Comparison of ENCODE assay signal across 1 cellular context in the genomic region with DNA sequence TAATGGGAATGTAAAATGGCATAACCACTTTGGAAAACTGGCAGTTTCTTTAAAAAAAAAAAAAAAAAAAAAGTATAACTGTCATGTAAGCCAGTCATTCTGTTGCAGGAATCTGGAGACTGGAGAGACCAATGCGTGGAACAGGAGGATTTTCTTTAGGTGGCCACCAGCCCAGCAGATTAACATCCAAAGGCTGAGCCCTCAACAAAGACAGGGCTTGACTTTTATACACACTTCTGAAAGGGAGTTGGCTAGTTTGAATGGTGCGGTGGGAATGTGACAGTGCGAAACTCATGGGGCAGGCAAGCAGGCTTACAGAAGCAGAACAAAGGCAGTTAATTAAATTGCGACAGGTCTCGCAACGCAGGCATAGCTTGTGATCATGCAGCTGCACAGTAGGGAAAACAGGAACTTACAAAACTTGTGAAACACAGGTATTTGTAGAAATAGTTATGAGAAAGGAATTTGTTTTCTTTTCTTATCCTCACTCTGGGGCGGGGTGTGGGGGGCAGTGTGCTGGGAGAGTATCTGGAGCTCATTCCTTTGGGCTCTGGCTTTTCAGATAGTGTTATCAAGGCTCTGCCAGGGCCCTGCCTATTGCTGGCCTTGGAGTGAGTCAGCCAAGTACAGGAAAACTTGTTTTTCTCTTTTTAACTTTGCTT.
TF ChIP-seq lines count a peak whose summit lies in the region.

No MANE protein-coding gene starts in this region.

TF ChIP-seq in K562, 482 proteins besides CTCF, POLR2A, EP300 and RAD21 (continued from another document and continues in another):
- TF ChIP-seq ZNF445 (CRISPR knock-in tag; IDR thresholded peaks at IDR 0.05; ENCODE audit: low read depth) (no peak), ZNF134 (CRISPR knock-in tag; conservative IDR thresholded peaks at IDR 0.05) (no peak; the same call in 1 of the 2 replicates), MTA3 (IDR thresholded peaks at IDR 0.05; ENCODE audit: borderline replicate concordance) (peak; percentile 87; the same call in 1 of the 2 replicates), ARHGAP35 (IDR thresholded peaks at IDR 0.05; ENCODE audit: partially characterized antibody) (no peak), GTF2F1 (IDR thresholded peaks at IDR 0.05; ENCODE audit: low read depth, low read length) (no peak), PML (IDR thresholded peaks at IDR 0.05; ENCODE audit: low read length) (peak; percentile 96), HDAC1 (IDR thresholded peaks at IDR 0.05) (peak in 1 of 2 experiments; percentile 64; a peak in 2 of 4 replicates), HMG20A (CRISPR knock-in tag; conservative IDR thresholded peaks at IDR 0.05) (no peak), SAP30 (IDR thresholded peaks at IDR 0.05; ENCODE audit: borderline replicate concordance, insufficient read depth, low read depth, low read length, poor library complexity, severe bottlenecking) (no peak), DIDO1 (tag; IDR thresholded peaks at IDR 0.05; ENCODE audit: low read depth) (no peak), SMARCA5 (IDR thresholded peaks at IDR 0.05) (peak; percentile 65; the same call in 1 of the 2 replicates), HDAC2 (IDR thresholded peaks at IDR 0.05) (no peak; the same call in 1 of the 2 replicates), ZNF41 (CRISPR knock-in tag; conservative IDR thresholded peaks at IDR 0.05) (no peak; the same call in 1 of the 2 replicates), TCF7 (IDR thresholded peaks at IDR 0.05; ENCODE audit: borderline replicate concordance) (no peak), ADNP (tag; IDR thresholded peaks at IDR 0.05) (peak; percentile 50; the same call in 1 of the 2 replicates), ZNF584 (CRISPR knock-in tag; IDR thresholded peaks at IDR 0.05; ENCODE audit: low read depth) (no peak), BACH1 (tag; IDR thresholded peaks at IDR 0.05) (0 out of 2 replicates have a peak, but pooled peaks have one; percentile 68), NFRKB (IDR thresholded peaks at IDR 0.05; ENCODE audit: low read depth) (no peak), MCM5 (IDR thresholded peaks at IDR 0.05; ENCODE audit: low read depth) (no peak), ETV1 (tag; conservative IDR thresholded peaks at IDR 0.05; ENCODE audit: low read depth) (peak; percentile 77), ASH1L (IDR thresholded peaks at IDR 0.05; ENCODE audit: borderline replicate concordance, low read depth, partially characterized antibody) (no peak), NRF1 (conservative IDR thresholded peaks at IDR 0.05 in 1 of 2, IDR thresholded peaks at IDR 0.05 in 1 of 2) (peak; percentile 48 to 64; a peak in 3 of 4 replicates), ZC3H8 (IDR thresholded peaks at IDR 0.05) (no peak), ZNF224 (CRISPR knock-in tag; IDR thresholded peaks at IDR 0.05) (no peak), POLR2AphosphoS2 (IDR thresholded peaks at IDR 0.05; ENCODE audit: low read length) (no peak), ZKSCAN3 (CRISPR knock-in tag; IDR thresholded peaks at IDR 0.05) (no peak), CAMTA2 (CRISPR knock-in tag; conservative IDR thresholded peaks at IDR 0.05) (no peak), HNRNPUL1 (IDR thresholded peaks at IDR 0.05; ENCODE audit: low read length) (no peak), CCAR2 (IDR thresholded peaks at IDR 0.05; ENCODE audit: low read depth, low read length) (no peak), SIX5 (IDR thresholded peaks at IDR 0.05; ENCODE audit: borderline replicate concordance in 1 of 2, insufficient read depth in 1 of 2, low read depth in 1 of 2, low read length in 2 of 2) (no peak), RB1 (IDR thresholded peaks at IDR 0.05; ENCODE audit: low read depth) (no peak), RBM14 (IDR thresholded peaks at IDR 0.05; ENCODE audit: borderline replicate concordance, insufficient read depth, low read depth, low read length) (no peak), ATF7 (IDR thresholded peaks at IDR 0.05) (peak; percentile 84)
- TF ChIP-seq, protein P1, sequence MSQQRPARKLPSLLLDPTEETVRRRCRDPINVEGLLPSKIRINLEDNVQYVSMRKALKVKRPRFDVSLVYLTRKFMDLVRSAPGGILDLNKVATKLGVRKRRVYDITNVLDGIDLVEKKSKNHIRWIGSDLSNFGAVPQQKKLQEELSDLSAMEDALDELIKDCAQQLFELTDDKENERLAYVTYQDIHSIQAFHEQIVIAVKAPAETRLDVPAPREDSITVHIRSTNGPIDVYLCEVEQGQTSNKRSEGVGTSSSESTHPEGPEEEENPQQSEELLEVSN (IDR thresholded peaks at IDR 0.05; ENCODE audit: borderline replicate concordance in 1 of 2, extremely low read depth in 1 of 2, insufficient read depth in 1 of 2, insufficient read length in 1 of 2, low read depth in 1 of 2, low read length in 1 of 2, poor library complexity in 1 of 2, severe bottlenecking in 1 of 2), result peak in 1 of 2 experiments; percentile 29
- TF ChIP-seq, protein P2, sequence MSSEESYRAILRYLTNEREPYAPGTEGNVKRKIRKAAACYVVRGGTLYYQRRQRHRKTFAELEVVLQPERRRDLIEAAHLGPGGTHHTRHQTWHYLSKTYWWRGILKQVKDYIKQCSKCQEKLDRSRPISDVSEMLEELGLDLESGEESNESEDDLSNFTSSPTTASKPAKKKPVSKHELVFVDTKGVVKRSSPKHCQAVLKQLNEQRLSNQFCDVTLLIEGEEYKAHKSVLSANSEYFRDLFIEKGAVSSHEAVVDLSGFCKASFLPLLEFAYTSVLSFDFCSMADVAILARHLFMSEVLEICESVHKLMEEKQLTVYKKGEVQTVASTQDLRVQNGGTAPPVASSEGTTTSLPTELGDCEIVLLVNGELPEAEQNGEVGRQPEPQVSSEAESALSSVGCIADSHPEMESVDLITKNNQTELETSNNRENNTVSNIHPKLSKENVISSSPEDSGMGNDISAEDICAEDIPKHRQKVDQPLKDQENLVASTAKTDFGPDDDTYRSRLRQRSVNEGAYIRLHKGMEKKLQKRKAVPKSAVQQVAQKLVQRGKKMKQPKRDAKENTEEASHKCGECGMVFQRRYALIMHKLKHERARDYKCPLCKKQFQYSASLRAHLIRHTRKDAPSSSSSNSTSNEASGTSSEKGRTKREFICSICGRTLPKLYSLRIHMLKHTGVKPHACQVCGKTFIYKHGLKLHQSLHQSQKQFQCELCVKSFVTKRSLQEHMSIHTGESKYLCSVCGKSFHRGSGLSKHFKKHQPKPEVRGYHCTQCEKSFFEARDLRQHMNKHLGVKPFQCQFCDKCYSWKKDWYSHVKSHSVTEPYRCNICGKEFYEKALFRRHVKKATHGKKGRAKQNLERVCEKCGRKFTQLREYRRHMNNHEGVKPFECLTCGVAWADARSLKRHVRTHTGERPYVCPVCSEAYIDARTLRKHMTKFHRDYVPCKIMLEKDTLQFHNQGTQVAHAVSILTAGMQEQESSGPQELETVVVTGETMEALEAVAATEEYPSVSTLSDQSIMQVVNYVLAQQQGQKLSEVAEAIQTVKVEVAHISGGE (CRISPR knock-in tag; IDR thresholded peaks at IDR 0.05), result no peak; a peak in 1 of 6 replicates
- TF ChIP-seq, protein P3, sequence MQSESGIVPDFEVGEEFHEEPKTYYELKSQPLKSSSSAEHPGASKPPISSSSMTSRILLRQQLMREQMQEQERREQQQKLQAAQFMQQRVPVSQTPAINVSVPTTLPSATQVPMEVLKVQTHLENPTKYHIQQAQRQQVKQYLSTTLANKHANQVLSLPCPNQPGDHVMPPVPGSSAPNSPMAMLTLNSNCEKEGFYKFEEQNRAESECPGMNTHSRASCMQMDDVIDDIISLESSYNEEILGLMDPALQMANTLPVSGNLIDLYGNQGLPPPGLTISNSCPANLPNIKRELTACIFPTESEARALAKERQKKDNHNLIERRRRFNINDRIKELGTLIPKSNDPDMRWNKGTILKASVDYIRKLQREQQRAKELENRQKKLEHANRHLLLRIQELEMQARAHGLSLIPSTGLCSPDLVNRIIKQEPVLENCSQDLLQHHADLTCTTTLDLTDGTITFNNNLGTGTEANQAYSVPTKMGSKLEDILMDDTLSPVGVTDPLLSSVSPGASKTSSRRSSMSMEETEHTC (IDR thresholded peaks at IDR 0.05), result peak; percentile 85
- TF ChIP-seq, protein P4, sequence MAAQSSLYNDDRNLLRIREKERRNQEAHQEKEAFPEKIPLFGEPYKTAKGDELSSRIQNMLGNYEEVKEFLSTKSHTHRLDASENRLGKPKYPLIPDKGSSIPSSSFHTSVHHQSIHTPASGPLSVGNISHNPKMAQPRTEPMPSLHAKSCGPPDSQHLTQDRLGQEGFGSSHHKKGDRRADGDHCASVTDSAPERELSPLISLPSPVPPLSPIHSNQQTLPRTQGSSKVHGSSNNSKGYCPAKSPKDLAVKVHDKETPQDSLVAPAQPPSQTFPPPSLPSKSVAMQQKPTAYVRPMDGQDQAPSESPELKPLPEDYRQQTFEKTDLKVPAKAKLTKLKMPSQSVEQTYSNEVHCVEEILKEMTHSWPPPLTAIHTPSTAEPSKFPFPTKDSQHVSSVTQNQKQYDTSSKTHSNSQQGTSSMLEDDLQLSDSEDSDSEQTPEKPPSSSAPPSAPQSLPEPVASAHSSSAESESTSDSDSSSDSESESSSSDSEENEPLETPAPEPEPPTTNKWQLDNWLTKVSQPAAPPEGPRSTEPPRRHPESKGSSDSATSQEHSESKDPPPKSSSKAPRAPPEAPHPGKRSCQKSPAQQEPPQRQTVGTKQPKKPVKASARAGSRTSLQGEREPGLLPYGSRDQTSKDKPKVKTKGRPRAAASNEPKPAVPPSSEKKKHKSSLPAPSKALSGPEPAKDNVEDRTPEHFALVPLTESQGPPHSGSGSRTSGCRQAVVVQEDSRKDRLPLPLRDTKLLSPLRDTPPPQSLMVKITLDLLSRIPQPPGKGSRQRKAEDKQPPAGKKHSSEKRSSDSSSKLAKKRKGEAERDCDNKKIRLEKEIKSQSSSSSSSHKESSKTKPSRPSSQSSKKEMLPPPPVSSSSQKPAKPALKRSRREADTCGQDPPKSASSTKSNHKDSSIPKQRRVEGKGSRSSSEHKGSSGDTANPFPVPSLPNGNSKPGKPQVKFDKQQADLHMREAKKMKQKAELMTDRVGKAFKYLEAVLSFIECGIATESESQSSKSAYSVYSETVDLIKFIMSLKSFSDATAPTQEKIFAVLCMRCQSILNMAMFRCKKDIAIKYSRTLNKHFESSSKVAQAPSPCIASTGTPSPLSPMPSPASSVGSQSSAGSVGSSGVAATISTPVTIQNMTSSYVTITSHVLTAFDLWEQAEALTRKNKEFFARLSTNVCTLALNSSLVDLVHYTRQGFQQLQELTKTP (IDR thresholded peaks at IDR 0.05; ENCODE audit: low read depth in 1 of 2, partially characterized antibody in 2 of 2), result peak in 1 of 2 experiments; percentile 86
- TF ChIP-seq, protein P5, sequence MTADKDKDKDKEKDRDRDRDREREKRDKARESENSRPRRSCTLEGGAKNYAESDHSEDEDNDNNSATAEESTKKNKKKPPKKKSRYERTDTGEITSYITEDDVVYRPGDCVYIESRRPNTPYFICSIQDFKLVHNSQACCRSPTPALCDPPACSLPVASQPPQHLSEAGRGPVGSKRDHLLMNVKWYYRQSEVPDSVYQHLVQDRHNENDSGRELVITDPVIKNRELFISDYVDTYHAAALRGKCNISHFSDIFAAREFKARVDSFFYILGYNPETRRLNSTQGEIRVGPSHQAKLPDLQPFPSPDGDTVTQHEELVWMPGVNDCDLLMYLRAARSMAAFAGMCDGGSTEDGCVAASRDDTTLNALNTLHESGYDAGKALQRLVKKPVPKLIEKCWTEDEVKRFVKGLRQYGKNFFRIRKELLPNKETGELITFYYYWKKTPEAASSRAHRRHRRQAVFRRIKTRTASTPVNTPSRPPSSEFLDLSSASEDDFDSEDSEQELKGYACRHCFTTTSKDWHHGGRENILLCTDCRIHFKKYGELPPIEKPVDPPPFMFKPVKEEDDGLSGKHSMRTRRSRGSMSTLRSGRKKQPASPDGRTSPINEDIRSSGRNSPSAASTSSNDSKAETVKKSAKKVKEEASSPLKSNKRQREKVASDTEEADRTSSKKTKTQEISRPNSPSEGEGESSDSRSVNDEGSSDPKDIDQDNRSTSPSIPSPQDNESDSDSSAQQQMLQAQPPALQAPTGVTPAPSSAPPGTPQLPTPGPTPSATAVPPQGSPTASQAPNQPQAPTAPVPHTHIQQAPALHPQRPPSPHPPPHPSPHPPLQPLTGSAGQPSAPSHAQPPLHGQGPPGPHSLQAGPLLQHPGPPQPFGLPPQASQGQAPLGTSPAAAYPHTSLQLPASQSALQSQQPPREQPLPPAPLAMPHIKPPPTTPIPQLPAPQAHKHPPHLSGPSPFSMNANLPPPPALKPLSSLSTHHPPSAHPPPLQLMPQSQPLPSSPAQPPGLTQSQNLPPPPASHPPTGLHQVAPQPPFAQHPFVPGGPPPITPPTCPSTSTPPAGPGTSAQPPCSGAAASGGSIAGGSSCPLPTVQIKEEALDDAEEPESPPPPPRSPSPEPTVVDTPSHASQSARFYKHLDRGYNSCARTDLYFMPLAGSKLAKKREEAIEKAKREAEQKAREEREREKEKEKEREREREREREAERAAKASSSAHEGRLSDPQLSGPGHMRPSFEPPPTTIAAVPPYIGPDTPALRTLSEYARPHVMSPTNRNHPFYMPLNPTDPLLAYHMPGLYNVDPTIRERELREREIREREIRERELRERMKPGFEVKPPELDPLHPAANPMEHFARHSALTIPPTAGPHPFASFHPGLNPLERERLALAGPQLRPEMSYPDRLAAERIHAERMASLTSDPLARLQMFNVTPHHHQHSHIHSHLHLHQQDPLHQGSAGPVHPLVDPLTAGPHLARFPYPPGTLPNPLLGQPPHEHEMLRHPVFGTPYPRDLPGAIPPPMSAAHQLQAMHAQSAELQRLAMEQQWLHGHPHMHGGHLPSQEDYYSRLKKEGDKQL (CRISPR knock-in tag; IDR thresholded peaks at IDR 0.05; ENCODE audit: borderline replicate concordance), result no peak
- TF ChIP-seq, protein P6, sequence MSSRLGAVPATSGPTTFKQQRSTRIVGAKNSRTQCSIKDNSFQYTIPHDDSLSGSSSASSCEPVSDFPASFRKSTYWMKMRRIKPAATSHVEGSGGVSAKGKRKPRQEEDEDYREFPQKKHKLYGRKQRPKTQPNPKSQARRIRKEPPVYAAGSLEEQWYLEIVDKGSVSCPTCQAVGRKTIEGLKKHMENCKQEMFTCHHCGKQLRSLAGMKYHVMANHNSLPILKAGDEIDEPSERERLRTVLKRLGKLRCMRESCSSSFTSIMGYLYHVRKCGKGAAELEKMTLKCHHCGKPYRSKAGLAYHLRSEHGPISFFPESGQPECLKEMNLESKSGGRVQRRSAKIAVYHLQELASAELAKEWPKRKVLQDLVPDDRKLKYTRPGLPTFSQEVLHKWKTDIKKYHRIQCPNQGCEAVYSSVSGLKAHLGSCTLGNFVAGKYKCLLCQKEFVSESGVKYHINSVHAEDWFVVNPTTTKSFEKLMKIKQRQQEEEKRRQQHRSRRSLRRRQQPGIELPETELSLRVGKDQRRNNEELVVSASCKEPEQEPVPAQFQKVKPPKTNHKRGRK (tag; IDR thresholded peaks at IDR 0.05), result no peak
